Comparison of ENCODE assay signal across 17 cellular contexts in the genomic region with DNA sequence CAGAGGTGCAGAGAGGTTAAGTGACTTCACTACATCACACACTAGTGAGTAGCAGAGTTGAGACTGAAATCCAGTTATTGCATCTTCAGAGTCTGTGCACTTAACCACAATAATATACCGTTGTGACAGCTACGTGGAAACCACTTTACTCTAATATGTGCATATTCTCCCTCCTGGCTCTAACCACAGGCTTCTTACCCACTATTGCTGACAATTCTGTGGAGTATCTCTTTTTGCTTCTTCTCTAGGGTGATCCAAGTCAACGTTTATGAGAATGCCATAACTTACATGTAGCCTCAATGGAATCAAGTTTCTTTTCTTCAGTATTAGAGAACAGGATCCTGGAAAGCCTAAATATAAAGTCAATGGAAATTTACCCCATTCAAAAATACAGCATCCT.
DNase-seq lines count a peak whose midpoint lies in the region; ATAC-seq and TF ChIP-seq lines count a peak whose summit lies in the region.
"Had no signal": no experiment of that assay in that cellular context is flagged by ENCODE, and none has a peak within 500 bp of the region (broad histone marks: within the 10 kb centered on the region; RNA-seq: fewer than 3 reads in every experiment).

No MANE protein-coding gene starts in this region.

- H3K4me3 Mint-ChIP-seq in chondrocyte (ENCODE audit: unreplicated experiment) = no peak overlapping the region
- H3K4me3 Mint-ChIP-seq: CD8-positive, alpha-beta memory T cell had no signal

- no peaks in the 10 kb centered on the region for H3K79me2 ChIP-seq in GM23248 (ENCODE audit: insufficient read depth)

- H3K9me2 ChIP-seq in GM23248 (ENCODE audit: insufficient read depth) = 0 out of 2 replicates have a peak, but pooled peaks cover 6% of the 10 kb centered on the region

- TF ChIP-seq CTCF in chondrocyte (IDR thresholded peaks at IDR 0.05) (no peak), gastroesophageal sphincter (IDR thresholded peaks at IDR 0.05) (no peak)

- no peak for TF ChIP-seq EP300 in gastroesophageal sphincter (IDR thresholded peaks at IDR 0.05)

- H3K27ac Mint-ChIP-seq in chondrocyte (ENCODE audit: unreplicated experiment) = peak overlapping the region; percentile 88
- H3K27ac Mint-ChIP-seq: CD8-positive, alpha-beta memory T cell had no signal

- in situ Hi-C loops in GM23248 (cut with MboI) = no loop called here

- H3K4me1 ChIP-seq in GM23248 (ENCODE audit: insufficient read depth) (peaks cover 50% of the 10 kb centered on the region), skeletal muscle satellite cell (ENCODE audit: control insufficient read depth, insufficient read depth, low read length) (peaks cover 46% of the 10 kb centered on the region), gastroesophageal sphincter (peaks cover 7 to 54% (median 12%) of the 10 kb centered on the region in 3 donors)
- H3K4me1 ChIP-seq: BLaER1 had no signal

- H3K4me1 Mint-ChIP-seq in chondrocyte (ENCODE audit: low read depth) = peaks cover 61% of the 10 kb centered on the region
- H3K4me1 Mint-ChIP-seq: CD8-positive, alpha-beta memory T cell had no signal

- H3K9ac ChIP-seq in GM23248 (no peak overlapping the region), skeletal muscle satellite cell (ENCODE audit: low read depth, low read length) (peak overlapping the region; percentile 39)
- H3K9ac ChIP-seq: BLaER1 had no signal

- H3K27me3 Mint-ChIP-seq in chondrocyte (ENCODE audit: low read depth) = no peaks in the 10 kb centered on the region
- H3K27me3 Mint-ChIP-seq: CD8-positive, alpha-beta memory T cell had no signal

- H3F3A ChIP-seq in GM23248 (ENCODE audit: insufficient read depth) = peaks cover 24% of the 10 kb centered on the region

- no peaks in the 10 kb centered on the region for H3K36me3 Mint-ChIP-seq in chondrocyte (ENCODE audit: low read depth)
- H3K36me3 Mint-ChIP-seq: CD8-positive, alpha-beta memory T cell had no signal

- peaks cover 2% of the 10 kb centered on the region for H3K9me3 Mint-ChIP-seq in chondrocyte (ENCODE audit: low read depth)

- H3K36me3 ChIP-seq in GM23248 (ENCODE audit: low read depth) (no peaks in the 10 kb centered on the region), skeletal muscle satellite cell (ENCODE audit: insufficient read depth, low read length) (no peaks in the 10 kb centered on the region), gastroesophageal sphincter (no peaks in the 10 kb centered on the region)
- H3K36me3 ChIP-seq: BLaER1 had no signal

- no peak for TF ChIP-seq POLR2A in gastroesophageal sphincter (IDR thresholded peaks at IDR 0.05)

- 46% methylated on average over 3 of the region's 3 CpGs for WGBS in GM23248 (ENCODE audit: low coverage in 1 of 2, low lambda C conversion rate in 2 of 2, missing lambda C conversion rate in 2 of 2), 2 experiments
- WGBS in gastroesophageal sphincter (ENCODE audit: low coverage in 1 of 2), 2 donors = 78 to 89% methylated on average over 3 of the region's 3 CpGs

- no peak for ATAC-seq in gastroesophageal sphincter
- ATAC-seq: HCT116, Panc1 had no signal

- H3K4me3 ChIP-seq in GM23248 (peak overlapping the region; percentile 37), skeletal muscle satellite cell (ENCODE audit: low read length) (peak overlapping the region; percentile 19), gastroesophageal sphincter (no peak overlapping the region)
- H3K4me3 ChIP-seq in Jurkat, Clone E6-1 (ENCODE audit: low read length) = no peak overlapping the region
- H3K4me3 ChIP-seq: BLaER1 had no signal

- H4K20me1 ChIP-seq in GM23248 (ENCODE audit: insufficient read depth) = no peaks in the 10 kb centered on the region
- H4K20me1 ChIP-seq: BLaER1 had no signal

- H3K27ac ChIP-seq in GM23248 = peak overlapping the region; percentile 27; the same call in 1 of the 2 replicates
- peak overlapping the region in 1 of 4 donors; percentile 49 for H3K27ac ChIP-seq in gastroesophageal sphincter
- H3K27ac ChIP-seq: BLaER1 had no signal

- H3K4me2 ChIP-seq in GM23248 (ENCODE audit: unreplicated experiment) (peak overlapping the region; percentile 64), skeletal muscle satellite cell (ENCODE audit: low read length) (peak overlapping the region; percentile 54)
- H3K4me2 ChIP-seq: BLaER1 had no signal

- H3K9me3 ChIP-seq in GM23248 (ENCODE audit: low read depth) (no peaks in the 10 kb centered on the region), skeletal muscle satellite cell (replicated peaks; ENCODE audit: low read length) (no peaks in the 10 kb centered on the region), gastroesophageal sphincter (no peaks in the 10 kb centered on the region)
- H3K9me3 ChIP-seq: BLaER1 had no signal

- H2AFZ ChIP-seq in GM23248 = no peak overlapping the region

- DNase-seq in GM23248 = peak; percentile 10
- DNase-seq in Jurkat, Clone E6-1 (ENCODE audit: low read depth, low spot score) = peak; percentile 3
- no peak for DNase-seq in chondrocyte (ENCODE audit: low spot score)
- no peak for DNase-seq in GM19240 (ENCODE audit: insufficient read length, low spot score)
- DNase-seq in NCI-H1105 (lab: John Stamatoyannopoulos, UW) = no peak
- DNase-seq: CD8-positive, alpha-beta memory T cell; DMS79; KBM-7; NCI-H1048; NCI-H146; NCI-H2081; NCI-H510A had no signal

- H3K27me3 ChIP-seq in GM23248 (replicated peaks; ENCODE audit: insufficient read depth) = no peaks in the 10 kb centered on the region
- no peaks in the 10 kb centered on the region for H3K27me3 ChIP-seq in skeletal muscle satellite cell (ENCODE audit: control insufficient read depth, insufficient read depth, low read length)
- H3K27me3 ChIP-seq in gastroesophageal sphincter = no peaks in the 10 kb centered on the region
- H3K27me3 ChIP-seq: BLaER1 had no signal

Comparison
In these comparisons a context has a peak if more than half of its experiments do, and no peak if none do; other contexts are left out.
1. DNase-seq: peak in GM23248 (single experiment) and Jurkat, Clone E6-1 (single experiment); none in chondrocyte (single experiment), GM19240 (single experiment) and NCI-H1105 (single experiment).
2. H3K4me3 ChIP-seq: peak in GM23248 (single experiment) and skeletal muscle satellite cell (single experiment); none in Jurkat, Clone E6-1 (single experiment) and gastroesophageal sphincter (0 of 2).